Comparison of ENCODE assay signal across 23 cellular contexts in genomic region chr16:9837481-9837880, GRCh38.
"Had no signal": no experiment of that assay in that cellular context is flagged by ENCODE, and none has a peak within 500 bp of the region (broad histone marks: within the 10 kb centered on the region; RNA-seq: fewer than 3 reads in every experiment).

No MANE protein-coding gene starts in this region.

- H3K4me1 ChIP-seq: esophagus squamous epithelium, gastrocnemius medialis, heart right ventricle, psoas muscle, sigmoid colon, transverse colon had no signal

- ATAC-seq: gastrocnemius medialis; heart right ventricle; left lobe of liver; mucosa of descending colon; naive thymus-derived CD8-positive, alpha-beta T cell; psoas muscle; stimulated activated naive B cell treated with anti-CD40 and anti-IgM and Interleukin-4, amounts not matched to agents 10 μg/mL and 1 μg/mL and 100 μg/mL, for 72 hours; stimulated activated naive CD8-positive, alpha-beta T cell treated with anti-CD3 and anti-CD28 coated beads, Interleukin-15, amount 100 ng/mL, for 72 hours had no signal

- H3K27ac Mint-ChIP-seq: naive thymus-derived CD8-positive, alpha-beta T cell; stimulated activated naive B cell treated with anti-CD40 and anti-IgM and Interleukin-4, amounts not matched to agents 10 μg/mL and 1 μg/mL and 100 μg/mL, for 72 hours; stimulated activated naive CD8-positive, alpha-beta T cell treated with anti-CD3 and anti-CD28 coated beads, Interleukin-15, amount 100 ng/mL, for 72 hours had no signal

- H3K36me3 Mint-ChIP-seq: naive thymus-derived CD8-positive, alpha-beta T cell; stimulated activated naive B cell treated with anti-CD40 and anti-IgM and Interleukin-4, amounts not matched to agents 10 μg/mL and 1 μg/mL and 100 μg/mL, for 72 hours had no signal

- H3K4me1 Mint-ChIP-seq: naive thymus-derived CD8-positive, alpha-beta T cell; stimulated activated naive CD8-positive, alpha-beta T cell treated with anti-CD3 and anti-CD28 coated beads, Interleukin-15, amount 100 ng/mL, for 72 hours had no signal

- DNase-seq: cortex of kidney; dorsolateral prefrontal cortex; effector CD8-positive, alpha-beta T cell; esophagus squamous epithelium; gastrocnemius medialis; heart right ventricle; hypothalamus; islet precursor cell; mammary epithelial cell; mucosa of descending colon; naive thymus-derived CD8-positive, alpha-beta T cell; psoas muscle; sigmoid colon; stimulated activated CD4-positive, alpha-beta T cell treated with anti-CD3 and anti-CD28 coated beads, Interleukin-2, amount 100 ng/mL, for 24 hours; stimulated activated CD4-positive, alpha-beta T cell treated with anti-CD3 and anti-CD28 coated beads, Interleukin-4, amount 100 ng/mL, for 4 hours; stimulated activated naive B cell treated with anti-CD40 and anti-IgM and Interleukin-4, amounts not matched to agents 10 μg/mL and 1 μg/mL and 100 μg/mL, for 72 hours; stimulated activated naive CD8-positive, alpha-beta T cell treated with anti-CD3 and anti-CD28 coated beads, Interleukin-15, amount 100 ng/mL, for 72 hours; substantia nigra; transverse colon had no signal

- H3K4me3 Mint-ChIP-seq: naive thymus-derived CD8-positive, alpha-beta T cell; stimulated activated naive B cell treated with anti-CD40 and anti-IgM and Interleukin-4, amounts not matched to agents 10 μg/mL and 1 μg/mL and 100 μg/mL, for 72 hours; stimulated activated naive CD8-positive, alpha-beta T cell treated with anti-CD3 and anti-CD28 coated beads, Interleukin-15, amount 100 ng/mL, for 72 hours had no signal

- H3K36me3 ChIP-seq: esophagus squamous epithelium, gastrocnemius medialis, heart right ventricle, neutrophil, sigmoid colon, thoracic aorta, transverse colon had no signal

- H3K27me3 ChIP-seq: dorsolateral prefrontal cortex, esophagus squamous epithelium, gastrocnemius medialis, neutrophil, sigmoid colon, transverse colon had no signal

- H3K27ac ChIP-seq: esophagus squamous epithelium, gastrocnemius medialis, heart right ventricle, neutrophil, psoas muscle, sigmoid colon, skin epidermis, thoracic aorta, transverse colon had no signal

- H3K27me3 Mint-ChIP-seq: naive thymus-derived CD8-positive, alpha-beta T cell; stimulated activated naive CD8-positive, alpha-beta T cell treated with anti-CD3 and anti-CD28 coated beads, Interleukin-15, amount 100 ng/mL, for 72 hours had no signal

- H3K9me3 Mint-ChIP-seq: stimulated activated naive B cell treated with anti-CD40 and anti-IgM and Interleukin-4, amounts not matched to agents 10 μg/mL and 1 μg/mL and 100 μg/mL, for 72 hours had no signal

- H3K9me3 ChIP-seq: esophagus squamous epithelium, gastrocnemius medialis, heart right ventricle, mucosa of descending colon, neutrophil, psoas muscle, sigmoid colon, thoracic aorta, transverse colon had no signal

- H3K4me3 ChIP-seq: dorsolateral prefrontal cortex, esophagus squamous epithelium, gastrocnemius medialis, heart right ventricle, mucosa of descending colon, psoas muscle, sigmoid colon, skin epidermis, thoracic aorta, transverse colon had no signal
